Comparison of ENCODE assay signal across 24 cellular contexts in genomic region chr5:179368806-179369529, GRCh38. TPM values are rescaled to one million over a fixed set of nuclear protein-coding genes. Genes with fewer than 3 reads are reported as not detected.
"Had no signal": no experiment of that assay in that cellular context is flagged by ENCODE, and none has a peak within 500 bp of the region (broad histone marks: within the 10 kb centered on the region; RNA-seq: fewer than 3 reads in every experiment).

No MANE protein-coding gene starts in this region.

- H3K4me1 ChIP-seq: ascending aorta, gastroesophageal sphincter, heart right ventricle, psoas muscle, stomach had no signal

- H3K27ac Mint-ChIP-seq: activated CD4-positive, alpha-beta memory T cell treated with anti-CD3 and anti-CD28 coated beads, Interleukin-2, amount 10 ng/mL, durations not matched to agents 7 days and 5 days; activated CD8-positive, alpha-beta memory T cell treated with anti-CD3 and anti-CD28 coated beads, Interleukin-2, amount 10 ng/mL, durations not matched to agents 7 days and 5 days; activated T-helper 17 cell treated with anti-CD3 and anti-CD28 coated beads, Interleukin-2, amount 50 U/mL, for 72 hours; mesothelial cell of epicardium; type B pancreatic cell had no signal

- H3K4me1 Mint-ChIP-seq: activated CD4-positive, alpha-beta memory T cell treated with anti-CD3 and anti-CD28 coated beads, Interleukin-2, amount 10 ng/mL, durations not matched to agents 7 days and 5 days; activated CD8-positive, alpha-beta memory T cell treated with anti-CD3 and anti-CD28 coated beads, Interleukin-2, amount 10 ng/mL, durations not matched to agents 7 days and 5 days; activated T-helper 17 cell treated with anti-CD3 and anti-CD28 coated beads, Interleukin-2, amount 50 U/mL, for 72 hours; central memory CD8-positive, alpha-beta T cell; mesothelial cell of epicardium; neural crest cell had no signal

- DNase-seq: activated CD4-positive, alpha-beta memory T cell treated with anti-CD3 and anti-CD28 coated beads, Interleukin-2, amount 10 ng/mL, durations not matched to agents 7 days and 5 days; activated CD4-positive, alpha-beta T cell treated with anti-CD3 and anti-CD28 coated beads for 48 hours; activated CD4-positive, CD25-positive, alpha-beta regulatory T cell; activated CD8-positive, alpha-beta memory T cell treated with anti-CD3 and anti-CD28 coated beads, Interleukin-2, amount 10 ng/mL, durations not matched to agents 7 days and 5 days; activated naive CD4-positive, alpha-beta T cell treated with anti-CD3 and anti-CD28 coated beads, Interleukin-2, amount 50 U/mL, for 16 hours; activated T-cell treated with anti-CD3 and anti-CD28 coated beads, Interleukin-2, amount 50 U/mL, for 1 hour; cortex of kidney; effector CD4-positive, alpha-beta T cell; heart right ventricle; right cardiac atrium; small intestine; stimulated activated CD4-positive, alpha-beta T cell treated with anti-CD3 and anti-CD28 coated beads, Interleukin-4, amount 100 ng/mL, for 1 hour; stomach; T-helper 1 cell; T-helper 9 cell had no signal

- H3K9me3 Mint-ChIP-seq: activated CD4-positive, alpha-beta memory T cell treated with anti-CD3 and anti-CD28 coated beads, Interleukin-2, amount 10 ng/mL, durations not matched to agents 7 days and 5 days; activated T-helper 17 cell treated with anti-CD3 and anti-CD28 coated beads, Interleukin-2, amount 50 U/mL, for 72 hours; central memory CD8-positive, alpha-beta T cell; mesothelial cell of epicardium; neural crest cell; type B pancreatic cell had no signal

- H3K9me3 ChIP-seq: ascending aorta, gastroesophageal sphincter, heart right ventricle, psoas muscle, stomach had no signal

- ATAC-seq: activated CD8-positive, alpha-beta memory T cell treated with anti-CD3 and anti-CD28 coated beads, Interleukin-2, amount 10 ng/mL, durations not matched to agents 7 days and 5 days; activated T-helper 17 cell treated with anti-CD3 and anti-CD28 coated beads, Interleukin-2, amount 50 U/mL, for 72 hours; esophagus mucosa; gastroesophageal sphincter; psoas muscle; right cardiac atrium had no signal

- H3K36me3 ChIP-seq: ascending aorta, gastroesophageal sphincter, heart right ventricle, stomach had no signal

- H3K27ac ChIP-seq: ascending aorta, gastroesophageal sphincter, heart right ventricle, psoas muscle, stomach had no signal

- H3K4me3 ChIP-seq: ascending aorta, gastroesophageal sphincter, heart right ventricle, psoas muscle, stomach had no signal

- H3K27me3 ChIP-seq: ascending aorta had no signal

- H3K27me3 Mint-ChIP-seq: activated CD4-positive, alpha-beta memory T cell treated with anti-CD3 and anti-CD28 coated beads, Interleukin-2, amount 10 ng/mL, durations not matched to agents 7 days and 5 days; activated CD8-positive, alpha-beta memory T cell treated with anti-CD3 and anti-CD28 coated beads, Interleukin-2, amount 10 ng/mL, durations not matched to agents 7 days and 5 days had no signal

- H3K36me3 Mint-ChIP-seq: activated CD8-positive, alpha-beta memory T cell treated with anti-CD3 and anti-CD28 coated beads, Interleukin-2, amount 10 ng/mL, durations not matched to agents 7 days and 5 days; mesothelial cell of epicardium; type B pancreatic cell had no signal

- H3K4me3 Mint-ChIP-seq: activated CD4-positive, alpha-beta memory T cell treated with anti-CD3 and anti-CD28 coated beads, Interleukin-2, amount 10 ng/mL, durations not matched to agents 7 days and 5 days; activated CD8-positive, alpha-beta memory T cell treated with anti-CD3 and anti-CD28 coated beads, Interleukin-2, amount 10 ng/mL, durations not matched to agents 7 days and 5 days; activated T-helper 17 cell treated with anti-CD3 and anti-CD28 coated beads, Interleukin-2, amount 50 U/mL, for 72 hours; central memory CD8-positive, alpha-beta T cell; mesothelial cell of epicardium; neural crest cell; type B pancreatic cell had no signal

RNA-seq across cellular contexts. Expression of gene ADAMTS2, which starts 23.7 kb away (rescaled TPM):
- total RNA-seq: activated CD4-positive, alpha-beta memory T cell treated with anti-CD3 and anti-CD28 coated beads, Interleukin-2, amount 10 ng/mL, durations not matched to agents 7 days and 5 days; activated CD8-positive, alpha-beta memory T cell treated with anti-CD3 and anti-CD28 coated beads, Interleukin-2, amount 10 ng/mL, durations not matched to agents 7 days and 5 days; activated T-helper 17 cell treated with anti-CD3 and anti-CD28 coated beads, Interleukin-2, amount 50 U/mL, for 72 hours had no signal
